Comparison of ENCODE assay signal across 1 cellular context in the genomic region with DNA sequence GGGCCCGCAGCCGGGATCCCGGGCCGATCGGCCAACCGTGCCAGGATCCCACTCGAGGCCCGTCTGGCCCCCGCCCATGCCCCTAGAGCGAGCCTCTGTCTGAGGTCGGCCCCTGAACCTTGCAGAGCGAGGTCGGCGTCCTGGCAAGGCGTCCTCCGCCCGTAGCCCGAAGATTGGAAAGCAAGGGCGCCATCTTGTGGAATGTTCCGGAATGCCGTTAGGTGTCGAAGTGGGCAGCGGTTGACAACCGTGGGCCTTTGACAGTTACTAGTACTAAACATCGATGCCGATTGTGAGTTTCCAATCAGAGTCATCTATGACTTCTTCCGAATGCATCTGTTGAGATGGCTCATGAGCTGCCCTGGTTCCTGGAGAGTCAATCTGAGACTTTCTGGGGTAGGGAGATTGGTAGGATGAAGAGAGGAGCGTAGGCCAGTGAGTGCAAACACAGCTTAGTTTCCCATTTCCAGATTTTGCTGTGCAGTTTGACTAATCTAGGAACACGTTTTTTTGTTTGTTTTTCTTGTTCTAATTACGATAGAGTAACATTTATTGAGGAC.
TF ChIP-seq lines count a peak whose summit lies in the region.

No MANE protein-coding gene starts in this region.

TF ChIP-seq in SK-N-SH, 30 proteins besides CTCF, POLR2A, EP300 and RAD21:
- peak; percentile 57; the same call in 1 of the 2 replicates for TF ChIP-seq MAX (IDR thresholded peaks at IDR 0.05; ENCODE audit: low read depth)
- peak; percentile 16; the same call in 1 of the 2 replicates for TF ChIP-seq NFIC (IDR thresholded peaks at IDR 0.05; ENCODE audit: borderline replicate concordance)
- peak; percentile 61 for TF ChIP-seq MXI1 (IDR thresholded peaks at IDR 0.05; ENCODE audit: low read depth, low read length)
- TF ChIP-seq CHD2 (IDR thresholded peaks at IDR 0.05; ENCODE audit: low read length, partially characterized antibody), result no peak
- peak; percentile 97 for TF ChIP-seq SMC3 (IDR thresholded peaks at IDR 0.05; ENCODE audit: low read depth, low read length)
- no peak for TF ChIP-seq ZBTB33 (IDR thresholded peaks at IDR 0.05; ENCODE audit: borderline replicate concordance, low read depth)
- TF ChIP-seq, protein P1, sequence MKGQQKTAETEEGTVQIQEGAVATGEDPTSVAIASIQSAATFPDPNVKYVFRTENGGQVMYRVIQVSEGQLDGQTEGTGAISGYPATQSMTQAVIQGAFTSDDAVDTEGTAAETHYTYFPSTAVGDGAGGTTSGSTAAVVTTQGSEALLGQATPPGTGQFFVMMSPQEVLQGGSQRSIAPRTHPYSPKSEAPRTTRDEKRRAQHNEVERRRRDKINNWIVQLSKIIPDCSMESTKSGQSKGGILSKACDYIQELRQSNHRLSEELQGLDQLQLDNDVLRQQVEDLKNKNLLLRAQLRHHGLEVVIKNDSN (IDR thresholded peaks at IDR 0.05; ENCODE audit: borderline replicate concordance, low read depth), result no peak
